ENCODE assay signal across 19 cellular contexts in genomic region chr10:131022981-131023380, GRCh38.
DNase-seq lines count a peak whose midpoint lies in the region; ATAC-seq and TF ChIP-seq lines count a peak whose summit lies in the region.
"Had no signal": no experiment of that assay in that cellular context is flagged by ENCODE, and none has a peak within 500 bp of the region (broad histone marks: within the 10 kb centered on the region; RNA-seq: fewer than 3 reads in every experiment).

No MANE protein-coding gene starts in this region.

- H3K36me3 ChIP-seq in upper lobe of right lung: no peaks in the 10 kb centered on the region
- H3K36me3 ChIP-seq in left ventricle myocardium inferior: no peaks in the 10 kb centered on the region
- H3K36me3 ChIP-seq in PC-9 (ENCODE audit: low read depth): no peaks in the 10 kb centered on the region
- H3K36me3 ChIP-seq: BLaER1, HAP-1 had no signal

- ATAC-seq in upper lobe of right lung (no peak), HG03025 (IDR thresholded peaks at IDR 0.05; ENCODE audit: low FRiP score, unreplicated experiment) (no peak)
- ATAC-seq: CD8-positive, alpha-beta T cell had no signal

- DNase-seq in GM13977 (ENCODE audit: low spot score) (peak; percentile 8), chondrocyte (ENCODE audit: low spot score) (peak; percentile 28), mesenteric fat pad (ENCODE audit: low spot score) (peak; percentile 45), upper lobe of right lung (peak; percentile 13), left ventricle myocardium inferior (no peak), PC-9 (no peak), NCI-H2171 treated with DMSO at 0.1 percent for 48 hours (lab: John Stamatoyannopoulos, UW) (no peak)
- DNase-seq: Caco-2; CD4-positive, CD25-positive, alpha-beta regulatory T cell; CD8-positive, alpha-beta T cell; DMS 273 treated with DMSO at 0.1 percent for 48 hours; DMS79; EL; GM23248; HFFc6 had no signal

- H3K27me3 ChIP-seq in upper lobe of right lung (no peaks in the 10 kb centered on the region), left ventricle myocardium inferior (ENCODE audit: low read depth) (peaks cover 81% of the 10 kb centered on the region), PC-9 (ENCODE audit: insufficient read depth, low read depth) (peaks cover 32% of the 10 kb centered on the region)
- H3K27me3 ChIP-seq: BLaER1 had no signal

- BruUV-seq in PC-9 (replicated peaks; lab: Mats Ljungman, UMichigan): no TSS peak

- in situ Hi-C loops in GM13977 (cut with MboI; ENCODE audit: low pct_unique_long_range_greater_than_20kb, low sequenced_read_pairs, unreplicated experiment): no loop called here

- CTCF ChIA-PET in PC-9 (lab: Charles Lee): no interaction called here

- no peaks in the 10 kb centered on the region for H3K9me2 ChIP-seq in PC-9 (ENCODE audit: insufficient read depth)

- H3K9me3 ChIP-seq in upper lobe of right lung (no peaks in the 10 kb centered on the region), left ventricle myocardium inferior (replicated peaks) (no peaks in the 10 kb centered on the region), PC-9 (ENCODE audit: insufficient read depth, low read depth) (no peaks in the 10 kb centered on the region)
- H3K9me3 ChIP-seq: BLaER1, Caco-2 had no signal

- no peak for TF ChIP-seq CTCF in GM13977 (IDR thresholded peaks at IDR 0.05; ENCODE audit: extremely low read depth, insufficient read depth, missing control alignments)
- TF ChIP-seq CTCF in chondrocyte (IDR thresholded peaks at IDR 0.05): no peak
- TF ChIP-seq CTCF in upper lobe of right lung (IDR thresholded peaks at IDR 0.05): no peak
- no peak for TF ChIP-seq CTCF in left ventricle myocardium inferior (IDR thresholded peaks at IDR 0.05; ENCODE audit: borderline replicate concordance)
- TF ChIP-seq CTCF in PC-9 (conservative IDR thresholded peaks at IDR 0.05): no peak

- no peaks in the 10 kb centered on the region for H3F3A ChIP-seq in PC-9 (ENCODE audit: insufficient read depth, low read depth)

- no peaks in the 10 kb centered on the region for H3K27me3 Mint-ChIP-seq in chondrocyte (ENCODE audit: low read depth)
- H3K27me3 Mint-ChIP-seq: CD4-positive, CD25-positive, alpha-beta regulatory T cell had no signal

- POLR2A ChIA-PET in PC-9 (lab: Charles Lee; ENCODE audit: unreplicated experiment): no interaction called here

- H3K4me1 ChIP-seq in upper lobe of right lung (no peaks in the 10 kb centered on the region), left ventricle myocardium inferior (no peaks in the 10 kb centered on the region), PC-9 (replicated peaks; ENCODE audit: insufficient read depth) (no peaks in the 10 kb centered on the region)
- H3K4me1 ChIP-seq: BLaER1, Caco-2, HAP-1 had no signal

- H3K4me3 Mint-ChIP-seq in chondrocyte (ENCODE audit: unreplicated experiment): no peak overlapping the region
- H3K4me3 Mint-ChIP-seq: CD4-positive, CD25-positive, alpha-beta regulatory T cell; CD8-positive, alpha-beta T cell; HFFc6 had no signal

- no peaks in the 10 kb centered on the region for H4K20me1 ChIP-seq in PC-9 (ENCODE audit: insufficient read depth)
- H4K20me1 ChIP-seq: BLaER1 had no signal

- no peaks in the 10 kb centered on the region for H3K79me2 ChIP-seq in PC-9 (ENCODE audit: low read depth)

- no peak overlapping the region for H3K4me2 ChIP-seq in PC-9
- H3K4me2 ChIP-seq: BLaER1 had no signal

- peaks cover 18% of the 10 kb centered on the region for H3K9me3 Mint-ChIP-seq in chondrocyte (ENCODE audit: low read depth)
- H3K9me3 Mint-ChIP-seq: CD8-positive, alpha-beta T cell had no signal

- no peaks in the 10 kb centered on the region for H3K36me3 Mint-ChIP-seq in chondrocyte (ENCODE audit: low read depth)
- H3K36me3 Mint-ChIP-seq: CD4-positive, CD25-positive, alpha-beta regulatory T cell; CD8-positive, alpha-beta T cell had no signal

- H3K27ac ChIP-seq in upper lobe of right lung: no peak overlapping the region
- no peak overlapping the region for H3K27ac ChIP-seq in left ventricle myocardium inferior (replicated peaks)
- no peak overlapping the region for H3K27ac ChIP-seq in PC-9
- H3K27ac ChIP-seq: BLaER1, C4-2B, GM23248 had no signal

- H3K27ac Mint-ChIP-seq in chondrocyte (ENCODE audit: unreplicated experiment): no peak overlapping the region
- H3K27ac Mint-ChIP-seq: CD4-positive, CD25-positive, alpha-beta regulatory T cell; CD8-positive, alpha-beta T cell; HFFc6 had no signal

- no peaks in the 10 kb centered on the region for H3K4me1 Mint-ChIP-seq in chondrocyte (ENCODE audit: low read depth)
- H3K4me1 Mint-ChIP-seq: CD4-positive, CD25-positive, alpha-beta regulatory T cell had no signal

- H2AFZ ChIP-seq in PC-9: no peak overlapping the region
- H2AFZ ChIP-seq: GM23248 had no signal

- intact Hi-C loops in upper lobe of right lung (cut with DNase I): no loop called here
- intact Hi-C loops in left ventricle myocardium inferior (cut with micrococcal nuclease): no loop called here
- intact Hi-C loops in PC-9 (cut with micrococcal nuclease; ENCODE audit: unreplicated experiment): no loop called here

- no peak overlapping the region for H3K4me3 ChIP-seq in upper lobe of right lung
- H3K4me3 ChIP-seq in left ventricle myocardium inferior: no peak overlapping the region
- no peak overlapping the region for H3K4me3 ChIP-seq in PC-9
- H3K4me3 ChIP-seq: BLaER1, GM23248, HAP-1 had no signal

Comparison
In these comparisons a context has a peak if more than half of its experiments do, and no peak if none do; other contexts are left out.
1. DNase-seq: peak in GM13977 (single experiment), chondrocyte (single experiment), mesenteric fat pad (single experiment) and upper lobe of right lung (single experiment); none in left ventricle myocardium inferior (single experiment), PC-9 (0 of 2) and NCI-H2171 treated with DMSO at 0.1 percent for 48 hours (single experiment).